ENCODE assay signal across 9 cellular contexts in the genomic region with DNA sequence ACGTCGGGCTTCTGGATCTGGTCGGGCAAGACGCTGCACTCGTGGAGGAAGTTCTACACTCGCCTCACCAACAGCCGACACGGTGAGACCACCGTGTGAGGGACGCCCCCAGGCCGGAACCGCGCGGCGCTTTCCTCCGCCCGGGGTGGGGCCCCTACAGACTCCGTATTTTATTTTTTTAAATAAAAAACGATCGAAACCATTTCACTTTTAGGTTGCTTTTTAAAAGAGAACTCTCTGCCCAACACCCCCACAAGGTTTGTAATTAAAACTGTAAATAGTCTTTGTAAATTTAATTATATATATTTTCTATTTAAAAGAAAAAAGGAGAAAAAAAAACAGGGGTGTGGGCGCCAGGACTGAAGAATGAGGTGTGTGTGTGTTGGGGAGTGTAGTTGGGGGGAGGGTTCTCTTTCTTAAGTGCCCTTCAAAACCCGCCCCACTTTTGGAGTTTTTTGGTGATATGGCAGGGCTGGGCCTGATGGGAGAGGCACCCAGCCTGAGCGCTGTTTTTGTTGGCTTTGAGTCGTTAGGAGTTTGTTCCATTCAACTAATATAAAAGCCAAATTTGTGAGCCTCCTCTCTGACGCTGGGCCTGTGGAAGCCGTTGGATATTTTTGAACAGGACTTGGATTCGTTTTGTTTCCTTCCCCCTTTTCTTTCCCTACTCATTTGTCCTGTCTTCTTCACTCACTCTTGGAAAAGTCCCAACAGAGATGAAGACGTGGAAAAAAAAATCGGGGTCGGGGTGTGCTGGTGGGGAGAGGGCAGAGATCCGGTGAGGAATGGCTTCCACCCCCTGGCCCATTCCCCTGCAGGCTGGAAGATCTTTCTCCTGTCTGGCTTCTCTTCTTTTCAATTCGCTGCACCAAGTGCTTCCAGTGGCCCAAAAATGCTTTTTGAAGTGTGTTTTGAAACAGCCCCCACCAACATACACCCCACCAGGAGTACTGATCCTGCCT. TPM values are rescaled to one million over a fixed set of nuclear protein-coding genes. Genes with fewer than 3 reads are reported as not detected.
DNase-seq lines count a peak whose midpoint lies in the region; ATAC-seq and TF ChIP-seq lines count a peak whose summit lies in the region.
"Had no signal": no experiment of that assay in that cellular context is flagged by ENCODE, and none has a peak within 500 bp of the region (broad histone marks: within the 10 kb centered on the region; RNA-seq: fewer than 3 reads in every experiment).

No MANE protein-coding gene starts in this region.

- DNase-seq in GM23338 (ENCODE audit: low spot score), result no peak
- no peak for DNase-seq in smooth muscle cell (lab: John Stamatoyannopoulos, UW; ENCODE audit: unreplicated experiment)
- DNase-seq in foreskin keratinocyte, result no peak
- DNase-seq: left colon, NCI-H187 treated with DMSO at 0.1 percent for 48 hours had no signal

- H2AFZ ChIP-seq in GM23338, result no peak overlapping the region
- H2AFZ ChIP-seq in smooth muscle cell (ENCODE audit: low read depth), result no peak overlapping the region

- TF ChIP-seq CTCF in GM23338 (conservative IDR thresholded peaks at IDR 0.05; ENCODE audit: low read depth in 2 of 2), result no peak
- no peak for TF ChIP-seq CTCF in WI38 (IDR thresholded peaks at IDR 0.05; ENCODE audit: low read depth, low read length)
- TF ChIP-seq CTCF in smooth muscle cell (IDR thresholded peaks at IDR 0.05; ENCODE audit: borderline replicate concordance, insufficient read depth, poor library complexity, severe bottlenecking), result no peak
- no peak for TF ChIP-seq CTCF in foreskin keratinocyte (conservative IDR thresholded peaks at IDR 0.05)

- H3K9me2 ChIP-seq in GM23338 (ENCODE audit: insufficient read depth), result no peaks in the 10 kb centered on the region

- H3K79me2 ChIP-seq in GM23338 (replicated peaks; ENCODE audit: insufficient read depth) (peaks cover 8% of the 10 kb centered on the region), smooth muscle cell (ENCODE audit: low read depth) (peaks cover 20% of the 10 kb centered on the region)

- H3K9me3 Mint-ChIP-seq in GM23338, result peaks cover 24% of the 10 kb centered on the region

- H3K4me1 ChIP-seq in GM23338 (ENCODE audit: insufficient read depth) (peaks cover 52% of the 10 kb centered on the region), iPS-18a (ENCODE audit: control insufficient read depth, low read depth, low read length) (peaks cover 43% of the 10 kb centered on the region), smooth muscle cell (ENCODE audit: low read depth) (peaks cover 32% of the 10 kb centered on the region), foreskin keratinocyte (peaks cover 14% of the 10 kb centered on the region)

- no peaks in the 10 kb centered on the region; the same call in 1 of the 2 replicates for H3F3A ChIP-seq in GM23338 (replicated peaks; ENCODE audit: low read depth)
- peaks cover 16% of the 10 kb centered on the region for H3F3A ChIP-seq in smooth muscle cell (ENCODE audit: low read depth)

- peaks cover 69% of the 10 kb centered on the region for H3K27me3 ChIP-seq in GM23338 (ENCODE audit: insufficient read depth)
- peaks cover 48% of the 10 kb centered on the region for H3K27me3 ChIP-seq in iPS-18a (ENCODE audit: control insufficient read depth, insufficient read depth, low read length)
- no peaks in the 10 kb centered on the region for H3K27me3 ChIP-seq in smooth muscle cell (ENCODE audit: low read depth)
- no peaks in the 10 kb centered on the region for H3K27me3 ChIP-seq in foreskin keratinocyte

- ATAC-seq in GM23338 (no peak), GM18519 (IDR thresholded peaks at IDR 0.05; ENCODE audit: low FRiP score, unreplicated experiment) (no peak), GM18907 (IDR thresholded peaks at IDR 0.05; ENCODE audit: unreplicated experiment) (no peak), foreskin keratinocyte (no peak)
- ATAC-seq: left colon had no signal

- H4K20me1 ChIP-seq in GM23338 (replicated peaks; ENCODE audit: insufficient read depth) (peaks cover 11% of the 10 kb centered on the region), smooth muscle cell (ENCODE audit: low read depth) (peaks cover 34% of the 10 kb centered on the region)

- H3K4me3 ChIP-seq in GM23338 (peak overlapping the region; percentile 51), WI38 (ENCODE audit: low read depth, low read length) (peak overlapping the region; percentile 77), iPS-18a (ENCODE audit: low read length) (peak overlapping the region; percentile 80), smooth muscle cell (peak overlapping the region; percentile 84)

- peaks cover 53% of the 10 kb centered on the region for H3K27me3 Mint-ChIP-seq in GM23338 (ENCODE audit: insufficient read depth, low read depth, poor library complexity)

- H3K27ac ChIP-seq in GM23338 (ENCODE audit: low read depth) (no peak overlapping the region), iPS-18a (ENCODE audit: low read length) (no peak overlapping the region), smooth muscle cell (ENCODE audit: low read depth) (peak overlapping the region; percentile 56), foreskin keratinocyte (no peak overlapping the region)

- peak overlapping the region; percentile 79 for H3K4me2 ChIP-seq in GM23338
- peak overlapping the region; percentile 96 for H3K4me2 ChIP-seq in smooth muscle cell

- H3K36me3 Mint-ChIP-seq in GM23338 (ENCODE audit: low read depth), result peaks cover 26% of the 10 kb centered on the region

- H3K27ac Mint-ChIP-seq in GM23338, result no peak overlapping the region

- no peaks in the 10 kb centered on the region for H3K36me3 ChIP-seq in GM23338 (ENCODE audit: insufficient read depth)
- H3K36me3 ChIP-seq in iPS-18a (ENCODE audit: control insufficient read depth, low read depth, low read length), result no peaks in the 10 kb centered on the region
- no peaks in the 10 kb centered on the region for H3K36me3 ChIP-seq in smooth muscle cell (ENCODE audit: low read depth)

- no peaks in the 10 kb centered on the region for H3K9me3 ChIP-seq in iPS-18a (ENCODE audit: control insufficient read depth, low read depth, low read length)
- no peaks in the 10 kb centered on the region for H3K9me3 ChIP-seq in smooth muscle cell (replicated peaks; ENCODE audit: low read depth)

- H3K9ac ChIP-seq in iPS-18a (ENCODE audit: low read length) (peak overlapping the region; percentile 45), smooth muscle cell (ENCODE audit: low read depth) (no peak overlapping the region)

- 35% methylated on average over 32 of the region's 32 CpGs for WGBS in smooth muscle cell (ENCODE audit: low lambda C conversion rate)

- H3K4me1 Mint-ChIP-seq in GM23338, result peaks cover 62% of the 10 kb centered on the region

- H3K4me3 Mint-ChIP-seq in GM23338, result peak overlapping the region; percentile 89

RNA-seq across cellular contexts. Expression of a gene that starts 2.3 kb away (rescaled TPM):
- total RNA-seq in GM23338 (2014; rRNA removed; shearing (Covaris generic)), result 7.6 and 14.8 TPM in 2 replicates
- polyA plus RNA-seq in GM23338 (2016; fragmentation: Nextera tagmentation; extraction: Ambion mirVana) (6.1 and 6.2 TPM in 2 replicates), smooth muscle cell (31.3 and 33.7 TPM in 2 replicates), foreskin keratinocyte (12.2 and 12.6 TPM in 2 replicates)
- total RNA-seq in smooth muscle cell (19.8 and 29.7 TPM in 2 replicates), foreskin keratinocyte (11.0 and 12.6 TPM in 2 replicates)

RNA-seq across cellular contexts. Expression of a gene that starts 56.4 kb away (rescaled TPM):
- total RNA-seq in GM23338 (2014; rRNA removed; shearing (Covaris generic)), result 44.4 and 52.2 TPM in 2 replicates
- 59.7 and 76.5 TPM in 2 replicates for polyA plus RNA-seq in GM23338 (2016; fragmentation: Nextera tagmentation; extraction: Ambion mirVana)
- total RNA-seq in smooth muscle cell, result 17.6 and 20.2 TPM in 2 replicates
- 25.0 and 34.3 TPM in 2 replicates for polyA plus RNA-seq in smooth muscle cell
- 18.6 and 20.2 TPM in 2 replicates for total RNA-seq in foreskin keratinocyte
- polyA plus RNA-seq in foreskin keratinocyte, result 3.9 and 4.9 TPM in 2 replicates
